Comparison of ENCODE assay signal across 8 cellular contexts in genomic region chr2:28751102-28751955, GRCh38. TPM values are rescaled to one million over a fixed set of nuclear protein-coding genes. Genes with fewer than 3 reads are reported as not detected.
DNase-seq lines count a peak whose midpoint lies in the region; ATAC-seq, FAIRE-seq and TF ChIP-seq lines count a peak whose summit lies in the region.

TSS of gene PPP1CB (plus strand) at chr2:28751830. CDS start at chr2:28752125, 295 bp downstream.

- TF ChIP-seq CTCF in adrenal gland (IDR thresholded peaks at IDR 0.05) (peak in 2 of 6 experiments; percentile 17 to 35), heart right ventricle (IDR thresholded peaks at IDR 0.05) (peak in 8 of 9 donors; percentile 21 to 55 (median 38)), progenitor cell of endocrine pancreas (IDR thresholded peaks at IDR 0.05; ENCODE audit: unreplicated experiment) (peak; percentile 37)

- peaks cover 18 to 40% of the 10 kb centered on the region in 2 donors for H3K4me1 ChIP-seq in adrenal gland (replicated peaks in 1 of 2)
- H3K4me1 ChIP-seq in heart right ventricle, result peaks cover 8 to 55% (median 43%) of the 10 kb centered on the region in 9 donors

- intact Hi-C loops in adrenal gland (cut with DNase I), result loop anchor here in 1 of 2 donors (5.0 kb wide), 1 partner anchor 154 kb away; no protein-coding TSS in a partner anchor
- intact Hi-C loops in heart right ventricle (cut with DNase I), result loop anchor here in 7 of 10 donors (1.0 to 10.0 kb wide), 10 partner anchors 68 to 187 kb away; no protein-coding TSS in a partner anchor

- peak; percentile 95 for TF ChIP-seq POLR2A in GM12892 (IDR thresholded peaks at IDR 0.05; ENCODE audit: low read depth, low read length)
- peak; percentile 81 to 95 for TF ChIP-seq POLR2A in adrenal gland (IDR thresholded peaks at IDR 0.05)

- FAIRE-seq in GM12892 (lab: Jason Lieb, UNC), result peak; percentile 95

- H3K27ac ChIP-seq in adrenal gland (peak within 1 kb of the TSS; percentile 94 to 100 (median 98)), heart right ventricle (peak within 1 kb of the TSS; percentile 95 to 100 (median 100))

- 0 to 2% (median 1%) methylated on average over 34 to 86 of the region's 86 CpGs for WGBS in adrenal gland, 4 donors
- 0 to 1% methylated on average over 74 to 86 of the region's 86 CpGs for WGBS in heart right ventricle, 2 donors

- H3K27me3 ChIP-seq in adrenal gland (no peaks in the 10 kb centered on the region), heart right ventricle (no peaks in the 10 kb centered on the region)

- H3K9me3 Mint-ChIP-seq in T-cell, result no peaks in the 10 kb centered on the region
- H3K9me3 Mint-ChIP-seq in progenitor cell of endocrine pancreas (ENCODE audit: low read depth), result no peaks in the 10 kb centered on the region

- DNase-seq in GM12892 (ENCODE audit: insufficient read length) (peak; percentile 81), NCI-H1436 treated with DMSO at 0.1 percent for 48 hours (lab: John Stamatoyannopoulos, UW) (peak; percentile 60), T-cell (peak; percentile 92 to 99 (median 96)), adrenal gland (peak; percentile 96 to 97 (median 97)), heart right ventricle (peak; percentile 94 to 97), progenitor cell of endocrine pancreas (ENCODE audit: low spot score, unreplicated experiment) (peak; percentile 92), ureter (ENCODE audit: low spot score) (peak; percentile 96)

- H3K4me3 Mint-ChIP-seq in T-cell (peak within 1 kb of the TSS; percentile 94 to 97 (median 95)), progenitor cell of endocrine pancreas (ENCODE audit: low read depth) (peak within 1 kb of the TSS; percentile 88)

- H3K4me1 Mint-ChIP-seq in T-cell, result peaks cover 60 to 70% (median 65%) of the 10 kb centered on the region in 3 donors
- H3K4me1 Mint-ChIP-seq in progenitor cell of endocrine pancreas (ENCODE audit: low read depth), result peaks cover 32% of the 10 kb centered on the region

- H3K36me3 ChIP-seq in adrenal gland (replicated peaks in 1 of 2) (no peaks in the 10 kb centered on the region), heart right ventricle (no peaks in the 10 kb centered on the region)

- H3K27me3 Mint-ChIP-seq in T-cell (no peaks in the 10 kb centered on the region), progenitor cell of endocrine pancreas (no peaks in the 10 kb centered on the region)

- H3K9me3 ChIP-seq in adrenal gland (replicated peaks in 1 of 3) (no peaks in the 10 kb centered on the region), heart right ventricle (no peaks in the 10 kb centered on the region)

- POLR2A ChIA-PET in T-cell (lab: Charles Lee), result interaction anchor here (0.5 to 2.7 kb wide), 16 partner anchors 8 to 831 kb away, joined by 3 to 16 read pairs (median 5); no protein-coding TSS in a partner anchor

- CTCF ChIA-PET in T-cell (lab: Charles Lee), result interaction anchor here (0.5 to 7.0 kb wide), 9 partner anchors 50 to 184 kb away, joined by 3 to 45 read pairs (median 3); partner anchors contain the start of genes TRMT61B (in 1 of the 2) and WDR43 (in 1 of the 2)

- H3K36me3 Mint-ChIP-seq in T-cell (no peaks in the 10 kb centered on the region), progenitor cell of endocrine pancreas (ENCODE audit: insufficient read depth) (no peaks in the 10 kb centered on the region)

- ATAC-seq in HG02852 (IDR thresholded peaks at IDR 0.05; ENCODE audit: unreplicated experiment), result peak; percentile 84
- ATAC-seq in T-cell (replicated peaks in 1 of 4), result peak; percentile 86 to 90 (median 88)
- ATAC-seq in heart right ventricle, result peak; percentile 92 to 98 (median 94)

- H3K4me3 ChIP-seq in adrenal gland (peak within 1 kb of the TSS; percentile 64 to 96 (median 81)), heart right ventricle (peak within 1 kb of the TSS; percentile 76 to 98 (median 94))

- H3K27ac Mint-ChIP-seq in T-cell, result peak within 1 kb of the TSS; percentile 95 to 97
- peak within 1 kb of the TSS; percentile 99 for H3K27ac Mint-ChIP-seq in progenitor cell of endocrine pancreas

RNA-seq across cellular contexts. Expression of gene PPP1CB, which starts in this region (rescaled TPM):
- polyA plus RNA-seq in GM12892 (2012; ENCODE audit: missing spikeins), result 90.2 TPM
- 100 to 1,000 TPM; 182 to 233 (median 190) TPM for total RNA-seq in T-cell
- total RNA-seq in adrenal gland, result 100 to 1,000 TPM in 7 of 8 donors, 10 to 100 TPM in 1; 89.4 to 272 (median 225) TPM
- polyA plus RNA-seq in adrenal gland, result 100 to 1,000 TPM in 1 of 3 donors, 10 to 100 TPM in 2; 46.7 to 174 (median 56.1) TPM
- 100 to 1,000 TPM; 381 to 525 (median 432) TPM for total RNA-seq in heart right ventricle
- 100 to 1,000 TPM in 1 of 2 donors, 10 to 100 TPM in 1; 81.8 to 101 TPM for polyA plus RNA-seq in heart right ventricle
- total RNA-seq in progenitor cell of endocrine pancreas, result 192 and 193 TPM in 2 replicates
- 373 TPM for total RNA-seq in ureter

Comparison
In these comparisons a context has a peak if more than half of its experiments do, and no peak if none do; other contexts are left out.
1. Peak in every context shown above with its lines: DNase-seq, ATAC-seq, H3K4me3 ChIP-seq and H3K27ac ChIP-seq.